In genomic region chr4:83484500-83485431, GRCh38 we compare ENCODE assay signal across 8 cellular contexts. TPM values are rescaled to one million over a fixed set of nuclear protein-coding genes. Genes with fewer than 3 reads are reported as not detected.
A peak's percentile ranks its signal among the peaks of the same experiment; 100 is the strongest.
DNase-seq lines count a peak whose midpoint lies in the region; ATAC-seq, FAIRE-seq and TF ChIP-seq lines count a peak whose summit lies in the region.

Gene ABRAXAS1 (minus strand): TSS chr4:83485100. CDS start chr4:83485072, 28 bp downstream.

- H3K79me2 ChIP-seq in smooth muscle cell (ENCODE audit: low read depth) = no peaks in the 10 kb centered on the region

- H3K9ac ChIP-seq in smooth muscle cell (ENCODE audit: low read depth) = peak within 1 kb of the TSS; percentile 44

- peak within 1 kb of the TSS; percentile 83 for H3K4me2 ChIP-seq in smooth muscle cell

- H3K9me3 ChIP-seq in WERI-Rb-1 (ENCODE audit: severe bottlenecking) (no peaks in the 10 kb centered on the region), smooth muscle cell (replicated peaks; ENCODE audit: low read depth) (no peaks in the 10 kb centered on the region)

- ATAC-seq in GM18907 (IDR thresholded peaks at IDR 0.05; ENCODE audit: unreplicated experiment) (peak; percentile 98), HG03139 (IDR thresholded peaks at IDR 0.05; ENCODE audit: unreplicated experiment) (peak; percentile 92)

- WGBS in smooth muscle cell (ENCODE audit: low lambda C conversion rate) = 1% methylated on average over 64 of the region's 93 CpGs

- H4K20me1 ChIP-seq in smooth muscle cell (ENCODE audit: low read depth) = no peaks in the 10 kb centered on the region

- no peak for TF ChIP-seq CTCF in AG04449 (IDR thresholded peaks at IDR 0.05; ENCODE audit: insufficient read depth, low read length, missing control alignments)
- TF ChIP-seq CTCF in WERI-Rb-1 (IDR thresholded peaks at IDR 0.05; ENCODE audit: low read depth, low read length) = no peak
- no peak for TF ChIP-seq CTCF in bronchial epithelial cell (IDR thresholded peaks at IDR 0.05; ENCODE audit: insufficient read depth, low read length, severe bottlenecking)
- TF ChIP-seq CTCF in smooth muscle cell (IDR thresholded peaks at IDR 0.05; ENCODE audit: borderline replicate concordance, insufficient read depth, poor library complexity, severe bottlenecking) = no peak

- POLR2A ChIA-PET in AG04449 (lab: Yijun Ruan, JAX) = interaction anchor here (0.7 kb wide), 1 partner anchor 146 kb away, joined by 3 read pairs; no protein-coding TSS in a partner anchor

- H3K27me3 ChIP-seq in WERI-Rb-1 (ENCODE audit: insufficient read depth, low read depth, severe bottlenecking) = no peaks in the 10 kb centered on the region
- H3K27me3 ChIP-seq in bronchial epithelial cell (ENCODE audit: control insufficient read depth, insufficient read depth, low read length) = no peaks in the 10 kb centered on the region
- H3K27me3 ChIP-seq in smooth muscle cell (ENCODE audit: low read depth) = no peaks in the 10 kb centered on the region

- peaks cover 4% of the 10 kb centered on the region for H3F3A ChIP-seq in smooth muscle cell (ENCODE audit: low read depth)

- H2AFZ ChIP-seq in smooth muscle cell (ENCODE audit: low read depth) = peak within 1 kb of the TSS; percentile 98

- H3K36me3 ChIP-seq in WERI-Rb-1 (no peaks in the 10 kb centered on the region), bronchial epithelial cell (ENCODE audit: control insufficient read depth, insufficient read depth, low read length) (no peaks in the 10 kb centered on the region), smooth muscle cell (ENCODE audit: low read depth) (no peaks in the 10 kb centered on the region)

- CTCF ChIA-PET in AG04449 (lab: Yijun Ruan, JAX) = interaction anchor here (0.9 to 1.8 kb wide), 4 partner anchors 24 to 160 kb away, joined by 3 to 8 read pairs (median 7); no protein-coding TSS in a partner anchor

- H3K27ac ChIP-seq in WERI-Rb-1 (peak within 1 kb of the TSS; percentile 80), smooth muscle cell (ENCODE audit: low read depth) (peak within 1 kb of the TSS; percentile 47)

- no peak for FAIRE-seq in bronchial epithelial cell (lab: Jason Lieb, UNC)

- DNase-seq in AG04449 (ENCODE audit: low read depth, low spot score) = peak; percentile 23
- peak; percentile 77 for DNase-seq in NCI-H2196 treated with DMSO at 0.1 percent for 48 hours (lab: John Stamatoyannopoulos, UW; ENCODE audit: unreplicated experiment)
- peak; percentile 94 for DNase-seq in WERI-Rb-1
- DNase-seq in bronchial epithelial cell (ENCODE audit: low read depth) = peak; percentile 73
- DNase-seq in iPS-NIHi7 (ENCODE audit: extremely low spot score) = peak; percentile 99
- DNase-seq in smooth muscle cell (lab: John Stamatoyannopoulos, UW; ENCODE audit: unreplicated experiment) = peak; percentile 76

- H3K4me1 ChIP-seq in smooth muscle cell (ENCODE audit: low read depth) = peaks cover 11% of the 10 kb centered on the region

- H3K4me3 ChIP-seq in AG04449 (ENCODE audit: low read depth, low read length) (peak within 1 kb of the TSS; percentile 89), WERI-Rb-1 (ENCODE audit: low read depth, low read length) (peak within 1 kb of the TSS; percentile 59), bronchial epithelial cell (ENCODE audit: low read depth, low read length) (peak within 1 kb of the TSS; percentile 83), smooth muscle cell (peak within 1 kb of the TSS; percentile 69)

RNA-seq across cellular contexts. Expression of gene ABRAXAS1, which starts in this region (rescaled TPM):
- total RNA-seq in bronchial epithelial cell = 6.6 and 7.0 TPM in 2 replicates
- 10.1 and 12.4 TPM in 2 replicates for total RNA-seq in smooth muscle cell
- polyA plus RNA-seq in smooth muscle cell = 1.5 and 2.5 TPM in 2 replicates

Comparison
In these comparisons a context has a peak if more than half of its experiments do, and no peak if none do; other contexts are left out.
1. Peak in every context shown above with its lines: DNase-seq, ATAC-seq, H3K4me3 ChIP-seq and H3K27ac ChIP-seq.
2. DNase-seq: peak in every context shown above with its lines; median percentile 99 in iPS-NIHi7; 94 in WERI-Rb-1; 77 in NCI-H2196 treated with DMSO at 0.1 percent for 48 hours; 76 in smooth muscle cell; 73 in bronchial epithelial cell; 23 in AG04449.